8 cellular contexts compared by ENCODE assay signal in genomic region chr18:65725421-65726050, GRCh38. TPM values are rescaled to one million over a fixed set of nuclear protein-coding genes. Genes with fewer than 3 reads are reported as not detected.
DNase-seq lines count a peak whose midpoint lies in the region; FAIRE-seq and TF ChIP-seq lines count a peak whose summit lies in the region.

No MANE protein-coding gene starts in this region.

- no peaks in the 10 kb centered on the region for H3K4me1 ChIP-seq in small intestine (ENCODE audit: control insufficient read depth in 2 of 2, insufficient read depth in 1 of 2, low read depth in 1 of 2, low read length in 1 of 2)

- no peak for TF ChIP-seq POLR2A in GM12892 (IDR thresholded peaks at IDR 0.05; ENCODE audit: low read depth, low read length)

- WGBS in small intestine, 3 donors = 10 to 19% (median 19%) methylated on average over 8 of the region's 8 CpGs

- no peaks in the 10 kb centered on the region for H3K9me3 ChIP-seq in small intestine (ENCODE audit: control insufficient read depth, low read depth)

- peak; percentile 24 for DNase-seq in NK-92 treated with Interleukin-12 subunit alpha and Interleukin-12 subunit beta, amount 100 ng/mL, for 24 hours (lab: John Stamatoyannopoulos, UW)
- DNase-seq in NK-92 (lab: John Stamatoyannopoulos, UW; ENCODE audit: unreplicated experiment) (no peak), NCI-H2171 treated with DMSO at 0.1 percent for 48 hours (lab: John Stamatoyannopoulos, UW) (peak; percentile 96), cerebellum (ENCODE audit: low spot score) (peak; percentile 58), small intestine (peak; percentile 26), GM12892 (ENCODE audit: insufficient read length) (no peak), NCI-H2029 (lab: John Stamatoyannopoulos, UW) (no peak)
- DNase-seq in stimulated activated CD4-positive, alpha-beta T cell treated with anti-CD3 and anti-CD28 coated beads, Interleukin-12 subunit alpha, Interleukin-12 subunit beta, amount 100 ng/mL, for 4 hours = no peak

- H3K4me3 ChIP-seq in small intestine (ENCODE audit: low read depth in 1 of 2, low read length in 2 of 2) = no peak overlapping the region

- H3K27ac ChIP-seq in small intestine (ENCODE audit: low read depth in 1 of 2, low read length in 1 of 2) = no peak overlapping the region

- H3K27me3 ChIP-seq in small intestine (ENCODE audit: control insufficient read depth in 2 of 2, insufficient read depth in 2 of 2, low read length in 2 of 2) = no peaks in the 10 kb centered on the region

- no peaks in the 10 kb centered on the region for H3K36me3 ChIP-seq in small intestine (ENCODE audit: control insufficient read depth in 2 of 2, insufficient read depth in 2 of 2, low read length in 2 of 2)

- FAIRE-seq in small intestine (lab: Jason Lieb, UNC) (no peak), GM12892 (lab: Jason Lieb, UNC) (no peak)

RNA-seq across cellular contexts. Expression of gene CDH7, which starts 25.3 kb away (rescaled TPM):
- total RNA-seq in cerebellum = 39.9 TPM
- polyA plus RNA-seq in small intestine = under 1 TPM in 1 of 3 donors, not detected in 2; 0.01 TPM
- not detected for polyA plus RNA-seq in GM12892 (2012; ENCODE audit: missing spikeins)

Comparison
In these comparisons a context has a peak if more than half of its experiments do, and no peak if none do; other contexts are left out.
1. DNase-seq: peak in NK-92 treated with Interleukin-12 subunit alpha and Interleukin-12 subunit beta, amount 100 ng/mL, for 24 hours (single experiment), NCI-H2171 treated with DMSO at 0.1 percent for 48 hours (single experiment), cerebellum (single experiment) and small intestine (single experiment); none in NK-92 (single experiment), GM12892 (single experiment), NCI-H2029 (single experiment) and stimulated activated CD4-positive, alpha-beta T cell treated with anti-CD3 and anti-CD28 coated beads, Interleukin-12 subunit alpha, Interleukin-12 subunit beta, amount 100 ng/mL, for 4 hours (single experiment).